9 cellular contexts compared by ENCODE assay signal in the genomic region with DNA sequence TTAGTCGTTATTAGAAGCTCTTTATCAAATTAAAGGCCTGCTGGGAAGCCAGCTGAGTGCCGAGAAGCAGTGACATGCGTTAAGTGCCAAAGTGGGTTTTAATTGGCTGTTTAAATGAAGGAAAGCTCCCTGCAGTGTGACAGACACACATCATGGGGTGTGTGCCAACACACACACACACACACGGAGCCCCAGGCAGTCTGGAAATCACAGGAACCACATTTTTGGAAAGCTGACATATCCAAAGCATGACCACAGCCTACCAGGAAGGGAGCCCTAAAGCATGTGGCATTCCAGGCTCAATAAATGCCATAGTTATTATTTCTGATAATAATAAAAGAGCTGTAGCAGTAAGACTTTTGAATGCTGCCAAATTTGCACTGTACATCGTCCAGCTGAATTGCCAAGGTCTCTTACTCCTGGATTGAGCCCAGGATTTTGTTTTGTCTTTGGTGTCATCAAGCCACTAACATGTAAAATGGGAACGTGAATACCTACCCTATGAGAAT.
DNase-seq lines count a peak whose midpoint lies in the region; ATAC-seq and TF ChIP-seq lines count a peak whose summit lies in the region.
"Had no signal": no experiment of that assay in that cellular context is flagged by ENCODE, and none has a peak within 500 bp of the region (broad histone marks: within the 10 kb centered on the region; RNA-seq: fewer than 3 reads in every experiment).

No MANE protein-coding gene starts in this region.

- 0 out of 3 replicates have a peak, but pooled peaks have one; percentile 7 for ATAC-seq in RWPE2 (ENCODE audit: low read depth)
- no peak for ATAC-seq in GM19351 (IDR thresholded peaks at IDR 0.05; ENCODE audit: unreplicated experiment)
- no peak for ATAC-seq in HG03378 (IDR thresholded peaks at IDR 0.05; ENCODE audit: unreplicated experiment)

- TF ChIP-seq CTCF in RWPE2 (IDR thresholded peaks at IDR 0.05; ENCODE audit: poor library complexity, severe bottlenecking) = no peak

- DNase-seq in H4 (ENCODE audit: low spot score) = peak; percentile 88
- no peak for DNase-seq in RWPE2 (ENCODE audit: low spot score)
- peak; percentile 77 for DNase-seq in fibroblast of the conjunctiva (ENCODE audit: low read depth)
- no peak for DNase-seq in stimulated activated CD4-positive, alpha-beta T cell treated with anti-CD3 and anti-CD28 coated beads, Interleukin-4, amount 100 ng/mL, for 1 hour
- DNase-seq in stimulated activated CD8-positive, alpha-beta memory T cell treated with anti-CD3 and anti-CD28 coated beads, Interleukin-4, amount 100 ng/mL, for 48 hours = no peak
- DNase-seq: GF-D8 had no signal

- H3K9ac ChIP-seq in skeletal muscle satellite cell (ENCODE audit: low read depth, low read length) = peak overlapping the region; percentile 82

- H3K4me3 ChIP-seq in RWPE2 (ENCODE audit: severe bottlenecking) (no peak overlapping the region), skeletal muscle satellite cell (ENCODE audit: low read length) (no peak overlapping the region)

- H3K27me3 ChIP-seq in RWPE2 (ENCODE audit: insufficient read depth, poor library complexity, severe bottlenecking) (no peaks in the 10 kb centered on the region), skeletal muscle satellite cell (ENCODE audit: control insufficient read depth, insufficient read depth, low read length) (no peaks in the 10 kb centered on the region)

- H3K27ac ChIP-seq in RWPE2 (ENCODE audit: poor library complexity, severe bottlenecking) = peak overlapping the region; percentile 84

- H3K9me3 ChIP-seq in RWPE2 (ENCODE audit: severe bottlenecking) (peaks cover 13% of the 10 kb centered on the region), skeletal muscle satellite cell (replicated peaks; ENCODE audit: low read length) (no peaks in the 10 kb centered on the region)

- H3K36me3 ChIP-seq in RWPE2 (ENCODE audit: low read depth) (no peaks in the 10 kb centered on the region), skeletal muscle satellite cell (ENCODE audit: insufficient read depth, low read length) (no peaks in the 10 kb centered on the region)

- peak overlapping the region; percentile 37 for H3K4me2 ChIP-seq in skeletal muscle satellite cell (ENCODE audit: low read length)

- H3K4me1 ChIP-seq in RWPE2 (ENCODE audit: insufficient read depth, poor library complexity, severe bottlenecking) = peaks cover 24% of the 10 kb centered on the region
- peaks cover 68% of the 10 kb centered on the region for H3K4me1 ChIP-seq in skeletal muscle satellite cell (ENCODE audit: control insufficient read depth, insufficient read depth, low read length)

Comparison
In these comparisons a context has a peak if more than half of its experiments do, and no peak if none do; other contexts are left out.
1. DNase-seq: peak in H4 (single experiment) and fibroblast of the conjunctiva (single experiment); none in RWPE2 (single experiment), stimulated activated CD4-positive, alpha-beta T cell treated with anti-CD3 and anti-CD28 coated beads, Interleukin-4, amount 100 ng/mL, for 1 hour (single experiment) and stimulated activated CD8-positive, alpha-beta memory T cell treated with anti-CD3 and anti-CD28 coated beads, Interleukin-4, amount 100 ng/mL, for 48 hours (single experiment).